In the genomic region with DNA sequence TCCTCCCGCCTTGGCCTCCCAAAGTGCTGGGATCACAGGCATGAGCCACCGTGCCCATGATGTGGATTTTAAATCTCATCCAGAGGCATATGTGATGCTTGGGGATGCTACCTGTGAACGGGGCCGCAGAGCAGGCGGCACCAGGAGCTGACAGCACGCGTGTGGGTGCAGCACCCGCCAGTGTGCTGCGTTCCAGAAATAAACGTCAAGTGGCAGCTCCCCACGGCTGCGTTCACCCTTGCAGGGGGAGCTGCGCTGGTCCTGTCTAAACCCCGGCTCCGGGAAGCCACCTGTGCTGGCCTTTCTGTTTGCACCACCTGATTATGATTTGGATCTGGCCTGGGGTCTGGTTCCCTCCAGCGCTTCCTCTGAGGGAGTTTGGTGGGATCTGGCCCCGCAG, we compare ENCODE assay signal across 8 cellular contexts.
"Had no signal": no experiment of that assay in that cellular context is flagged by ENCODE, and none has a peak within 500 bp of the region (broad histone marks: within the 10 kb centered on the region; RNA-seq: fewer than 3 reads in every experiment).

No MANE protein-coding gene starts in this region.

- ATAC-seq: GM23338, HepG2 had no signal

- H3K4me3 ChIP-seq: GM23338 had no signal

- DNase-seq: H9, HCEC 1CT, KBM-7 had no signal

- FAIRE-seq: H1, H54, HepG2 had no signal

- H3K27ac ChIP-seq: HL-60 had no signal
